8 cellular contexts compared by ENCODE assay signal in the genomic region with DNA sequence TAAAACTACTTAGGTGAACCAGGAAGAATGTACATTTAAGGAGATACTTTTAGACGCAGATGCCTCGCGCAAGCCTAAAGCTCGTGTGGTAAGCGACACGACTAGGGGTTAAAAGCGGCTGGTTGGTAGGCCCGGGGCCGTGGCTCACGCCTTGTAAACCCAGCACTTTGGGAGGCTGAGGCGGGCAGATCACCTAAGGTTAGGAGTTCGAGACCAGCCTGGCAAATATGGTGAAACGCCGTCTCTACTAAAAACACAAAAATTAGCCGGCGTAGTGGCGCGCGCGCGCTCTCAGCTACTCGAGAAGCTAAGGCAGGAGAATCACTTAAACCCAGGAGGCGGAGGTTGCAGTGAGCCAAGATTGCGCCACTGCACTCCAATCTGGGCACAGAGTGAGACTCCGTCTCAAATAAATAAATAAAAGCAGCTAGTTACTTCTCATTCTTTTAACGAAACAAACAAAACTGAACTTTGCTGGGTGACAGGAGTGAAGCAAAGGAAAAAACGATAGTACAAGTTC. TPM values are rescaled to one million over a fixed set of nuclear protein-coding genes. Genes with fewer than 3 reads are reported as not detected.
DNase-seq lines count a peak whose midpoint lies in the region; ATAC-seq and TF ChIP-seq lines count a peak whose summit lies in the region.

No MANE protein-coding gene starts in this region.

- peak overlapping the region; percentile 82 for H3K27ac ChIP-seq in CD8-positive, alpha-beta T cell (ENCODE audit: low read depth, low read length)
- peak overlapping the region; percentile 95 for H3K27ac ChIP-seq in neutrophil

- H3K9me3 Mint-ChIP-seq in CD8-positive, alpha-beta T cell: no peaks in the 10 kb centered on the region

- peaks cover 24% of the 10 kb centered on the region for H3K4me1 ChIP-seq in CD8-positive, alpha-beta T cell (ENCODE audit: insufficient read depth, low read length)
- H3K4me1 ChIP-seq in neutrophil (ENCODE audit: control insufficient read depth in 1 of 2, insufficient read depth in 1 of 2, low read depth in 1 of 2, low read length in 1 of 2): peaks cover 43 to 59% of the 10 kb centered on the region in 2 experiments

- ATAC-seq in CD8-positive, alpha-beta T cell: no peak
- no peak for ATAC-seq in HG03159 (IDR thresholded peaks at IDR 0.05; ENCODE audit: unreplicated experiment)
- no peak for ATAC-seq in GM18870 (IDR thresholded peaks at IDR 0.05; ENCODE audit: unreplicated experiment)

- no peaks in the 10 kb centered on the region for H3K27me3 ChIP-seq in CD8-positive, alpha-beta T cell (ENCODE audit: insufficient read depth, low read length)
- H3K27me3 ChIP-seq in neutrophil: no peaks in the 10 kb centered on the region

- peak overlapping the region; percentile 82 for H3K4me3 ChIP-seq in CD8-positive, alpha-beta T cell (ENCODE audit: low read depth, low read length)
- H3K4me3 ChIP-seq in neutrophil (ENCODE audit: low read depth in 1 of 2, low read length in 1 of 2): peak overlapping the region; percentile 87 to 90

- H3K4me3 Mint-ChIP-seq in CD8-positive, alpha-beta T cell: peak overlapping the region; percentile 98

- H3K36me3 Mint-ChIP-seq in CD8-positive, alpha-beta T cell: peaks cover 34% of the 10 kb centered on the region

- CTCF ChIA-PET in CD8-positive, alpha-beta T cell (lab: Charles Lee): interaction anchor here (1.2 to 4.6 kb wide), 3 partner anchors 11 to 20 kb away, joined by 5 to 33 read pairs (median 8); no protein-coding TSS in a partner anchor

- H3K27ac Mint-ChIP-seq in CD8-positive, alpha-beta T cell: peak overlapping the region; percentile 99

- H3K9me3 ChIP-seq in CD8-positive, alpha-beta T cell (ENCODE audit: low read length): no peaks in the 10 kb centered on the region
- H3K9me3 ChIP-seq in neutrophil: no peaks in the 10 kb centered on the region

- H3K27me3 Mint-ChIP-seq in CD8-positive, alpha-beta T cell (ENCODE audit: low read depth): no peaks in the 10 kb centered on the region

- TF ChIP-seq CTCF in CD8-positive, alpha-beta T cell (IDR thresholded peaks at IDR 0.05): no peak
- no peak for TF ChIP-seq CTCF in neutrophil (IDR thresholded peaks at IDR 0.05)

- peak in 5 of 7 experiments; percentile 9 to 53 (median 33) for DNase-seq in CD8-positive, alpha-beta T cell
- DNase-seq in MV-4-11 (lab: John Stamatoyannopoulos, UW): peak; percentile 54
- peak; percentile 21 for DNase-seq in activated effector memory CD4-positive, alpha-beta T cell treated with Interleukin-2 at 50 U/mL for 16 hours
- DNase-seq in foreskin melanocyte: peak; percentile 10
- no peak for DNase-seq in AG08395 (ENCODE audit: low spot score)

- POLR2A ChIA-PET in CD8-positive, alpha-beta T cell (lab: Charles Lee): interaction anchor here (1.0 to 2.2 kb wide), 4 partner anchors 13 to 152 kb away, joined by 5 to 11 read pairs (median 8); a partner anchor contains a TSS

- H3K4me1 Mint-ChIP-seq in CD8-positive, alpha-beta T cell (ENCODE audit: low read depth): peaks cover 68% of the 10 kb centered on the region

- H3K36me3 ChIP-seq in CD8-positive, alpha-beta T cell (ENCODE audit: insufficient read depth, low read length): peaks cover 9% of the 10 kb centered on the region
- no peaks in the 10 kb centered on the region for H3K36me3 ChIP-seq in neutrophil

- intact Hi-C loops in CD8-positive, alpha-beta T cell (cut with DNase I, micrococcal nuclease): loop anchor here (1.0 to 10.0 kb wide), 13 partner anchors 14 to 1392 kb away; a partner anchor contains a TSS

RNA-seq across cellular contexts. Expression of a gene that starts 0.9 kb away (rescaled TPM):
- total RNA-seq in CD8-positive, alpha-beta T cell: 10 to 100 TPM; 12.1 to 13.6 TPM

RNA-seq across cellular contexts. Expression of a gene that starts 1.2 kb away (rescaled TPM):
- 10 to 100 TPM; 45.3 to 55.0 TPM for total RNA-seq in CD8-positive, alpha-beta T cell
